2 cellular contexts compared by ENCODE assay signal in the genomic region with DNA sequence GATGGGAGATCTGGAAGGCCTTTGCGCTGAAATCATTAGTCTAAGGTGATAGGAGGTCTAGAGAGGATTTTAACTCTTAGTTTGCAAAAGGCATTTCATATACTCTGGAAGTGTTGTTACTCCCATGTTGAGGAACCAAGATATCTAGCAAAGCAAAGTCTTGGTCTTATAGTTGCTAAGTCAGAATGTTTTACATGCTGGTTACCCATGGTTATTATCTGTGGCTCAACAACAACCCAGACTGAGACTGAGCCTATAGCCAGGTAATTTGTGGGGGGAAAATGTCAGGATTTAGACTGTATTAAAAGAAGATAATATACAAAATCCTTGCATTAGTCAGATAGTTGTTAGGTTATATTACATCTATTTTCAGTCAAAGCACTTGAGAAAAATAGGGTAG.
TF ChIP-seq lines count a peak whose summit lies in the region.

No MANE protein-coding gene starts in this region.

TF ChIP-seq in GM23338, 12 proteins besides CTCF, POLR2A, EP300 and RAD21 (continues in another document):
- TF ChIP-seq, protein P1, sequence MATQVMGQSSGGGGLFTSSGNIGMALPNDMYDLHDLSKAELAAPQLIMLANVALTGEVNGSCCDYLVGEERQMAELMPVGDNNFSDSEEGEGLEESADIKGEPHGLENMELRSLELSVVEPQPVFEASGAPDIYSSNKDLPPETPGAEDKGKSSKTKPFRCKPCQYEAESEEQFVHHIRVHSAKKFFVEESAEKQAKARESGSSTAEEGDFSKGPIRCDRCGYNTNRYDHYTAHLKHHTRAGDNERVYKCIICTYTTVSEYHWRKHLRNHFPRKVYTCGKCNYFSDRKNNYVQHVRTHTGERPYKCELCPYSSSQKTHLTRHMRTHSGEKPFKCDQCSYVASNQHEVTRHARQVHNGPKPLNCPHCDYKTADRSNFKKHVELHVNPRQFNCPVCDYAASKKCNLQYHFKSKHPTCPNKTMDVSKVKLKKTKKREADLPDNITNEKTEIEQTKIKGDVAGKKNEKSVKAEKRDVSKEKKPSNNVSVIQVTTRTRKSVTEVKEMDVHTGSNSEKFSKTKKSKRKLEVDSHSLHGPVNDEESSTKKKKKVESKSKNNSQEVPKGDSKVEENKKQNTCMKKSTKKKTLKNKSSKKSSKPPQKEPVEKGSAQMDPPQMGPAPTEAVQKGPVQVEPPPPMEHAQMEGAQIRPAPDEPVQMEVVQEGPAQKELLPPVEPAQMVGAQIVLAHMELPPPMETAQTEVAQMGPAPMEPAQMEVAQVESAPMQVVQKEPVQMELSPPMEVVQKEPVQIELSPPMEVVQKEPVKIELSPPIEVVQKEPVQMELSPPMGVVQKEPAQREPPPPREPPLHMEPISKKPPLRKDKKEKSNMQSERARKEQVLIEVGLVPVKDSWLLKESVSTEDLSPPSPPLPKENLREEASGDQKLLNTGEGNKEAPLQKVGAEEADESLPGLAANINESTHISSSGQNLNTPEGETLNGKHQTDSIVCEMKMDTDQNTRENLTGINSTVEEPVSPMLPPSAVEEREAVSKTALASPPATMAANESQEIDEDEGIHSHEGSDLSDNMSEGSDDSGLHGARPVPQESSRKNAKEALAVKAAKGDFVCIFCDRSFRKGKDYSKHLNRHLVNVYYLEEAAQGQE (IDR thresholded peaks at IDR 0.05; ENCODE audit: unreplicated experiment) = no peak
- TF ChIP-seq STAT1 (IDR thresholded peaks at IDR 0.05; ENCODE audit: unreplicated experiment) (no peak), EZH2phosphoT487 (IDR thresholded peaks at IDR 0.05; ENCODE audit: unreplicated experiment) (no peak), NANOG (IDR thresholded peaks at IDR 0.05; ENCODE audit: borderline replicate concordance) (no peak), ZNF114 (CRISPR knock-in tag; IDR thresholded peaks at IDR 0.05) (no peak), POLR2AphosphoS5 (IDR thresholded peaks at IDR 0.05; ENCODE audit: low read depth) (no peak), EZH2 (IDR thresholded peaks at IDR 0.05; ENCODE audit: low read depth, unreplicated experiment) (no peak), JUNB (IDR thresholded peaks at IDR 0.05; ENCODE audit: unreplicated experiment) (no peak), ZNF331 (CRISPR knock-in tag; IDR thresholded peaks at IDR 0.05; ENCODE audit: low read depth) (no peak), CREB1 (CRISPR knock-in tag; IDR thresholded peaks at IDR 0.05; ENCODE audit: low read depth) (no peak)
- TF ChIP-seq, protein P2, sequence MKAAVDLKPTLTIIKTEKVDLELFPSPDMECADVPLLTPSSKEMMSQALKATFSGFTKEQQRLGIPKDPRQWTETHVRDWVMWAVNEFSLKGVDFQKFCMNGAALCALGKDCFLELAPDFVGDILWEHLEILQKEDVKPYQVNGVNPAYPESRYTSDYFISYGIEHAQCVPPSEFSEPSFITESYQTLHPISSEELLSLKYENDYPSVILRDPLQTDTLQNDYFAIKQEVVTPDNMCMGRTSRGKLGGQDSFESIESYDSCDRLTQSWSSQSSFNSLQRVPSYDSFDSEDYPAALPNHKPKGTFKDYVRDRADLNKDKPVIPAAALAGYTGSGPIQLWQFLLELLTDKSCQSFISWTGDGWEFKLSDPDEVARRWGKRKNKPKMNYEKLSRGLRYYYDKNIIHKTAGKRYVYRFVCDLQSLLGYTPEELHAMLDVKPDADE (IDR thresholded peaks at IDR 0.05) = no peak

TF ChIP-seq in neural cell, 6 proteins besides CTCF, POLR2A, EP300 and RAD21 (continued from another document):
- TF ChIP-seq, protein P1 (IDR thresholded peaks at IDR 0.05; ENCODE audit: borderline replicate concordance) = no peak
- TF ChIP-seq MXI1 (conservative IDR thresholded peaks at IDR 0.05; ENCODE audit: poor library complexity, severe bottlenecking) (no peak), POLR2AphosphoS5 (IDR thresholded peaks at IDR 0.05) (no peak), TAF1 (IDR thresholded peaks at IDR 0.05; ENCODE audit: low read depth) (no peak), SMC3 (conservative IDR thresholded peaks at IDR 0.05; ENCODE audit: poor library complexity) (no peak)
TF ChIP-seq in neural cell: peak in this region for 0.
